ENCODE assay signal across 8 cellular contexts in the genomic region with DNA sequence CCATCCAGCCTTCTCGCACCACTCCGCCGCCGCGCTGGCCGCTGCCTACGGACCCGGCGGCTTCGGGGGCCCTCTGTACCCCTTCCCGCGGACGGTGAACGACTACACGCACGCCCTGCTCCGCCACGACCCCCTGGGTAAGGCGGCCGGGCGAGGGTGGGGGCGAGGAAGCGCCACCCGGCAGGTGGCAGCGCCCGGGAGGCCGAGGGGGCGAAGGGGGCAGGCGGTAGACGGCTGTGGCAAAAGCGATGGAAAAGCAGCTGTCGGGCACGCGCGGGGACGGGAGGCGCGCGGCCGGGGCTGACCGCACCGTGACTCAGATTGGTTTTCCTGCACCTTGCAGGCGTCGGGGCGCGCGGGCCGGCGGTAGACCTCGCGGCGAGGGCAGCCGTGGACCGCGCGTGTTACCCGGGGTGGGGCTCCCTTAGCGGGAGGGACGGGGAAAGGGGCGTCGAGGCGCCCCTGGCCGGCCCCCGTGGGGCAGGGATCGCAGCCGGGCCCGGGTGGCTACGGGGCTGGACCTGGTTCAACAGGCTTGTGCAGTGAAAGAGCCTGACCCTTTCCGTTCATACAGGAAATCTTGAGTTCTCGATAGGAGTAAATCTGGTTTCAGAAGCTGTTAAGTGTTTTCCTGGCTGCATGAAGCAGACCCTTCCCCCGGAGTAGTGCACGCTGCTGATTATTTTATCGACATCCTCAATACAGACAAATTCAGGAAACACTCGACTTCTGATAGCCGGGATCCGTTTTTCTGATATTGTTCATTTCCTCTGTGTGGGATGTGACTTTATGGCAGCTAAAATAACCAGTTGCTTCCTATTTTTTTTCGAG. TPM values are rescaled to one million over a fixed set of nuclear protein-coding genes. Genes with fewer than 3 reads are reported as not detected.
DNase-seq lines count a peak whose midpoint lies in the region; ATAC-seq lines count a peak whose summit lies in the region.

No MANE protein-coding gene starts in this region.

- H3K27me3 ChIP-seq in mesenchymal stem cell (ENCODE audit: control insufficient read depth in 1 of 2, insufficient read depth in 1 of 2, low read length in 2 of 2) = peaks cover 37 to 84% of the 10 kb centered on the region in 2 experiments

- DNase-seq in MV-4-11 (lab: John Stamatoyannopoulos, UW) (peak; percentile 71), ecto neural progenitor cell (ENCODE audit: low spot score) (peak; percentile 66), mesenchymal stem cell (peak; percentile 84), hippocampal formation (lab: John Stamatoyannopoulos, UW) (no peak), NCI-H2081 (lab: John Stamatoyannopoulos, UW) (no peak)
- DNase-seq in activated CD4-positive, alpha-beta memory T cell treated with anti-CD3 and anti-CD28 coated beads for 36 hours = peak; percentile 81
- peak; percentile 63 for DNase-seq in stimulated activated CD8-positive, alpha-beta memory T cell treated with anti-CD3 and anti-CD28 coated beads, Interleukin-4, amount 100 ng/mL, for 24 hours (ENCODE audit: low read depth)

- peak overlapping the region; percentile 91 for H2BK120ac ChIP-seq in mesenchymal stem cell (ENCODE audit: low read depth, low read length)

- H3K79me1 ChIP-seq in mesenchymal stem cell (replicated peaks; ENCODE audit: low read length, poor library complexity, severe bottlenecking) = no peaks in the 10 kb centered on the region

- peak overlapping the region; percentile 59 for H4K8ac ChIP-seq in mesenchymal stem cell (ENCODE audit: low read length)

- H3K9me3 Mint-ChIP-seq in activated CD4-positive, alpha-beta memory T cell treated with anti-CD3 and anti-CD28 coated beads for 36 hours = peaks cover under 1% of the 10 kb centered on the region

- ATAC-seq in GM19025 (IDR thresholded peaks at IDR 0.05; ENCODE audit: low read depth, unreplicated experiment) = peak; percentile 17

- no peak overlapping the region for H2BK5ac ChIP-seq in mesenchymal stem cell (ENCODE audit: low read depth, low read length, poor library complexity, severe bottlenecking)

- peaks cover 9% of the 10 kb centered on the region for H3K9me3 ChIP-seq in mesenchymal stem cell (ENCODE audit: control insufficient read depth, low read length)

- no peak overlapping the region for H3K27ac Mint-ChIP-seq in activated CD4-positive, alpha-beta memory T cell treated with anti-CD3 and anti-CD28 coated beads for 36 hours

- peak overlapping the region; percentile 56 to 59 for H3K4me3 ChIP-seq in mesenchymal stem cell (ENCODE audit: insufficient read depth in 1 of 2, low read depth in 1 of 2, low read length in 2 of 2)

- peak overlapping the region in 1 of 2 experiments; percentile 20 for H3K23ac ChIP-seq in mesenchymal stem cell (ENCODE audit: low read length in 2 of 2)

- peak overlapping the region; percentile 98 for H2BK15ac ChIP-seq in mesenchymal stem cell (ENCODE audit: low read depth, poor library complexity, severe bottlenecking)

- no peak overlapping the region for H2AK5ac ChIP-seq in mesenchymal stem cell (ENCODE audit: low read length, severe bottlenecking)

- H3K9ac ChIP-seq in mesenchymal stem cell (ENCODE audit: low read length) = no peak overlapping the region

- peaks cover 61% of the 10 kb centered on the region for H3K27me3 Mint-ChIP-seq in activated CD4-positive, alpha-beta memory T cell treated with anti-CD3 and anti-CD28 coated beads for 36 hours

- peak overlapping the region; percentile 95 for H4K91ac ChIP-seq in mesenchymal stem cell (ENCODE audit: low read length)

- peak overlapping the region in 1 of 2 experiments; percentile 28 for H2BK12ac ChIP-seq in mesenchymal stem cell (ENCODE audit: low read length in 2 of 2)

- H3K4me1 Mint-ChIP-seq in activated CD4-positive, alpha-beta memory T cell treated with anti-CD3 and anti-CD28 coated beads for 36 hours (ENCODE audit: low read depth) = peaks cover 20% of the 10 kb centered on the region

- H3K4me2 ChIP-seq in mesenchymal stem cell (ENCODE audit: low read length, poor library complexity, severe bottlenecking) = peak overlapping the region; percentile 51

- H2AFZ ChIP-seq in mesenchymal stem cell (ENCODE audit: low read depth, low read length) = peak overlapping the region; percentile 72

- H3K4ac ChIP-seq in mesenchymal stem cell (ENCODE audit: low read depth in 1 of 2, low read length in 2 of 2) = peak overlapping the region; percentile 2 to 24

- H3K27ac ChIP-seq in mesenchymal stem cell (ENCODE audit: low read length, poor library complexity, severe bottlenecking) = no peak overlapping the region

- CTCF ChIA-PET in activated CD4-positive, alpha-beta memory T cell treated with anti-CD3 and anti-CD28 coated beads for 36 hours (lab: Charles Lee) = interaction anchor here (1.5 to 1.7 kb wide), 2 partner anchors 116 to 155 kb away, joined by 4 read pairs; partner anchors contain the start of gene IDE

- POLR2A ChIA-PET in activated CD4-positive, alpha-beta memory T cell treated with anti-CD3 and anti-CD28 coated beads for 36 hours (lab: Charles Lee) = interaction anchor here (0.7 kb wide), 1 partner anchor 158 kb away, joined by 3 read pairs; the partner anchor contains the start of gene EXOC6

- peak overlapping the region; percentile 52 for H3K4me3 Mint-ChIP-seq in activated CD4-positive, alpha-beta memory T cell treated with anti-CD3 and anti-CD28 coated beads for 36 hours

- WGBS in mesenchymal stem cell = 2% methylated on average over 75 of the region's 77 CpGs

- intact Hi-C loops in activated CD4-positive, alpha-beta memory T cell treated with anti-CD3 and anti-CD28 coated beads for 36 hours (cut with micrococcal nuclease) = loop anchor here (5.0 to 10.0 kb wide), 3 partner anchors 98 to 384 kb away; partner anchors contain the start of genes CYP26A1, EXOC6 and KIF11

- peaks cover 0 to 3% of the 10 kb centered on the region in 2 experiments for H3K36me3 ChIP-seq in mesenchymal stem cell (ENCODE audit: control insufficient read depth in 1 of 2, insufficient read depth in 2 of 2, low read depth in 1 of 2, low read length in 2 of 2)

- peak overlapping the region in 1 of 2 experiments; percentile 82 for H3K14ac ChIP-seq in mesenchymal stem cell (ENCODE audit: low read length in 2 of 2)

- peaks cover 17% of the 10 kb centered on the region for H3K4me1 ChIP-seq in mesenchymal stem cell (ENCODE audit: control insufficient read depth, insufficient read depth, low read depth, low read length)

- peak overlapping the region; percentile 64 to 92 for H3K18ac ChIP-seq in mesenchymal stem cell (ENCODE audit: low read depth in 1 of 2, low read length in 2 of 2)

- H3K36me3 Mint-ChIP-seq in activated CD4-positive, alpha-beta memory T cell treated with anti-CD3 and anti-CD28 coated beads for 36 hours = no peaks in the 10 kb centered on the region

RNA-seq across cellular contexts. Expression of gene HHEX, which starts 0.7 kb away (rescaled TPM):
- under 1 TPM; 0.31 to 0.55 TPM for total RNA-seq in activated CD4-positive, alpha-beta memory T cell treated with anti-CD3 and anti-CD28 coated beads for 36 hours
- 9.0 TPM for polyA plus RNA-seq in mesenchymal stem cell (2013, experiment 1 of 2)
- polyA plus RNA-seq in mesenchymal stem cell (2013, experiment 2 of 2) = 8.7 TPM

Comparison
In these comparisons a context has a peak if more than half of its experiments do, and no peak if none do; other contexts are left out.
1. DNase-seq: peak in MV-4-11 (single experiment), activated CD4-positive, alpha-beta memory T cell treated with anti-CD3 and anti-CD28 coated beads for 36 hours (single experiment), ecto neural progenitor cell (single experiment), mesenchymal stem cell (single experiment) and stimulated activated CD8-positive, alpha-beta memory T cell treated with anti-CD3 and anti-CD28 coated beads, Interleukin-4, amount 100 ng/mL, for 24 hours (single experiment); none in hippocampal formation (0 of 2) and NCI-H2081 (0 of 2).